ENCODE assay signal across 11 cellular contexts in genomic region chr12:80590085-80590484, GRCh38.
"Had no signal": no experiment of that assay in that cellular context is flagged by ENCODE, and none has a peak within 500 bp of the region (broad histone marks: within the 10 kb centered on the region; RNA-seq: fewer than 3 reads in every experiment).

No MANE protein-coding gene starts in this region.

- H3K36me3 ChIP-seq: esophagus muscularis mucosa, gastrocnemius medialis, ovary had no signal

- ATAC-seq: gastrocnemius medialis; stimulated activated naive CD8-positive, alpha-beta T cell treated with anti-CD3 and anti-CD28 coated beads, Interleukin-15, Interleukin-2, amounts not matched to agents 100 U/mL and 50 U/mL, for 24 hours had no signal

- H2AFZ ChIP-seq: hepatocyte had no signal

- H3K79me2 ChIP-seq: hepatocyte had no signal

- H3K27me3 ChIP-seq: esophagus muscularis mucosa, gastrocnemius medialis, hepatocyte, ovary had no signal

- H3K4me1 ChIP-seq: esophagus muscularis mucosa, gastrocnemius medialis had no signal

- H3K4me3 ChIP-seq: esophagus muscularis mucosa, gastrocnemius medialis, hepatocyte, ovary had no signal

- H3K27ac ChIP-seq: esophagus muscularis mucosa, gastrocnemius medialis, hepatocyte, ovary had no signal

- DNase-seq: activated CD4-positive, alpha-beta T cell treated with anti-CD3 and anti-CD28 coated beads, Interleukin-2, amount 50 U/mL, for 1 hour; amygdala; gastrocnemius medialis; kidney glomerular epithelial cell; ovary; stimulated activated CD4-positive, alpha-beta T cell treated with anti-CD3 and anti-CD28 coated beads, Interleukin-4, amount 100 ng/mL, for 1 hour; stimulated activated CD8-positive, alpha-beta memory T cell treated with anti-CD3 and anti-CD28 coated beads, Interleukin-4, amount 100 ng/mL, for 48 hours; stimulated activated naive CD8-positive, alpha-beta T cell treated with anti-CD3 and anti-CD28 coated beads, Interleukin-15, Interleukin-2, amounts not matched to agents 100 U/mL and 50 U/mL, for 24 hours; T-helper 2 cell had no signal

- H3K4me2 ChIP-seq: hepatocyte had no signal

- H3K9me3 ChIP-seq: esophagus muscularis mucosa, gastrocnemius medialis, ovary had no signal
